Comparison of ENCODE assay signal across 17 cellular contexts in genomic region chr1:24905979-24906720, GRCh38. TPM values are rescaled to one million over a fixed set of nuclear protein-coding genes. Genes with fewer than 3 reads are reported as not detected.
A peak's percentile ranks its signal among the peaks of the same experiment; 100 is the strongest.
DNase-seq lines count a peak whose midpoint lies in the region; ATAC-seq, FAIRE-seq and TF ChIP-seq lines count a peak whose summit lies in the region.
"Had no signal": no experiment of that assay in that cellular context is flagged by ENCODE, and none has a peak within 500 bp of the region (broad histone marks: within the 10 kb centered on the region; RNA-seq: fewer than 3 reads in every experiment).

No MANE protein-coding gene starts in this region.

- H3K36me3 ChIP-seq in osteoblast (ENCODE audit: insufficient read depth, low read length), result no peaks in the 10 kb centered on the region
- peaks cover 9% of the 10 kb centered on the region; the same call in 1 of the 2 replicates for H3K36me3 ChIP-seq in Karpas-422 (ENCODE audit: insufficient read depth, low read length)
- no peaks in the 10 kb centered on the region for H3K36me3 ChIP-seq in thyroid gland

- peaks cover 2 to 9% (median 5%) of the 10 kb centered on the region in 7 donors for H3K9me3 Mint-ChIP-seq in CD14-positive monocyte
- no peaks in the 10 kb centered on the region for H3K9me3 Mint-ChIP-seq in activated naive CD4-positive, alpha-beta T cell treated with anti-CD3 and anti-CD28 coated beads, Interleukin-2, amount 50 U/mL, for 72 hours
- H3K9me3 Mint-ChIP-seq: WTC11 had no signal

- no peak overlapping the region for H3K9ac ChIP-seq in Karpas-422 (ENCODE audit: low read length)
- H3K9ac ChIP-seq: KMS-11, parathyroid adenoma had no signal

- H3K27ac ChIP-seq in osteoblast (ENCODE audit: low read depth, low read length) (no peak overlapping the region), Karpas-422 (ENCODE audit: low read length) (no peak overlapping the region), thyroid gland (no peak overlapping the region)
- H3K27ac ChIP-seq: heart right ventricle, KMS-11, parathyroid adenoma, stomach had no signal

- H3K79me2 ChIP-seq in osteoblast (ENCODE audit: insufficient read depth, low read length) (no peaks in the 10 kb centered on the region), Karpas-422 (ENCODE audit: low read length) (no peaks in the 10 kb centered on the region)
- H3K79me2 ChIP-seq: parathyroid adenoma had no signal

- TF ChIP-seq CTCF in CD14-positive monocyte (IDR thresholded peaks at IDR 0.05) (no peak), GM13976 (IDR thresholded peaks at IDR 0.05; ENCODE audit: borderline replicate concordance, control extremely low read depth, extremely low read depth, insufficient read depth, missing control alignments) (no peak), osteoblast (IDR thresholded peaks at IDR 0.05; ENCODE audit: extremely low read depth, low read depth, low read length) (no peak), thyroid gland (IDR thresholded peaks at IDR 0.05) (no peak)

- H3K4me2 ChIP-seq in osteoblast (ENCODE audit: insufficient read depth, low read length), result no peak overlapping the region
- H3K4me2 ChIP-seq in Karpas-422 (ENCODE audit: low read depth, low read length, poor library complexity, severe bottlenecking), result no peak overlapping the region
- H3K4me2 ChIP-seq: KMS-11 had no signal

- H3K9me3 ChIP-seq in osteoblast (ENCODE audit: low read depth, low read length), result no peaks in the 10 kb centered on the region
- no peaks in the 10 kb centered on the region for H3K9me3 ChIP-seq in Karpas-422 (ENCODE audit: low read length)
- no peaks in the 10 kb centered on the region for H3K9me3 ChIP-seq in thyroid gland
- H3K9me3 ChIP-seq: heart right ventricle, stomach had no signal

- H3K4me3 Mint-ChIP-seq in CD14-positive monocyte, result no peak overlapping the region
- H3K4me3 Mint-ChIP-seq: B cell, brain, WTC11 had no signal

- WGBS in thyroid gland, 2 donors, result 76 to 80% methylated on average over 11 to 16 of the region's 17 CpGs

- peak; percentile 43 for DNase-seq in CD14-positive monocyte (ENCODE audit: low spot score)
- peak; percentile 28 for DNase-seq in GM13976 (ENCODE audit: low spot score)
- DNase-seq in activated naive CD4-positive, alpha-beta T cell treated with anti-CD3 and anti-CD28 coated beads, Interleukin-2, amount 50 U/mL, for 72 hours (ENCODE audit: low spot score in 2 of 2), result peak in 1 of 2 donors; percentile 53
- DNase-seq in osteoblast (ENCODE audit: insufficient read length, low spot score, missing footprints), result peak; percentile 71
- DNase-seq in Karpas-422, result no peak
- DNase-seq in thyroid gland, result no peak
- no peak for DNase-seq in GM12892 (ENCODE audit: insufficient read length)
- DNase-seq: heart right ventricle, NCI-H1105, NCI-H2171 treated with DMSO at 0.1 percent for 48 hours, T-helper 1 cell had no signal

- peaks cover 39 to 58% of the 10 kb centered on the region in 2 donors for H3K36me3 Mint-ChIP-seq in CD14-positive monocyte
- H3K36me3 Mint-ChIP-seq in activated naive CD4-positive, alpha-beta T cell treated with anti-CD3 and anti-CD28 coated beads, Interleukin-2, amount 50 U/mL, for 72 hours, result peaks cover 18 to 23% of the 10 kb centered on the region in 2 donors
- H3K36me3 Mint-ChIP-seq: WTC11 had no signal

- no peak overlapping the region for H2AFZ ChIP-seq in osteoblast (ENCODE audit: low read length)
- H2AFZ ChIP-seq in Karpas-422 (ENCODE audit: low read length), result no peak overlapping the region
- H2AFZ ChIP-seq: parathyroid adenoma had no signal

- in situ Hi-C loops in GM13976 (cut with MboI; ENCODE audit: low sequenced_read_pairs, unreplicated experiment), result no loop called here

- no peak overlapping the region for H3K4me3 ChIP-seq in osteoblast (ENCODE audit: insufficient read depth, low read length)
- H3K4me3 ChIP-seq in Karpas-422 (ENCODE audit: low read length), result no peak overlapping the region
- no peak overlapping the region for H3K4me3 ChIP-seq in thyroid gland (replicated peaks in 1 of 3)
- H3K4me3 ChIP-seq: heart right ventricle, stomach had no signal

- TF ChIP-seq POLR2A in thyroid gland (IDR thresholded peaks at IDR 0.05) (no peak), GM12892 (IDR thresholded peaks at IDR 0.05; ENCODE audit: low read depth, low read length) (no peak)

- H3K4me1 ChIP-seq in osteoblast (ENCODE audit: insufficient read depth, low read length), result no peaks in the 10 kb centered on the region
- H3K4me1 ChIP-seq in Karpas-422 (ENCODE audit: low read length), result no peaks in the 10 kb centered on the region
- no peaks in the 10 kb centered on the region for H3K4me1 ChIP-seq in thyroid gland
- H3K4me1 ChIP-seq: parathyroid adenoma had no signal

- H3K27me3 Mint-ChIP-seq in CD14-positive monocyte (ENCODE audit: low read depth in 3 of 3), result peaks cover 0 to 1% (median 0%) of the 10 kb centered on the region in 3 donors
- H3K27me3 Mint-ChIP-seq: B cell had no signal

- H4K20me1 ChIP-seq in osteoblast (ENCODE audit: insufficient read depth, low read length) (no peaks in the 10 kb centered on the region), Karpas-422 (ENCODE audit: insufficient read depth, low read depth, low read length) (peaks cover 35% of the 10 kb centered on the region; the same call in 1 of the 2 replicates)

- peak in 1 of 2 donors; percentile 2 for ATAC-seq in activated naive CD4-positive, alpha-beta T cell treated with anti-CD3 and anti-CD28 coated beads, Interleukin-2, amount 50 U/mL, for 72 hours
- ATAC-seq: heart right ventricle, WTC11 had no signal

- FAIRE-seq in GM12892 (lab: Jason Lieb, UNC), result no peak

- intact Hi-C loops in CD14-positive monocyte (cut with micrococcal nuclease) (no loop called here), thyroid gland (cut with DNase I) (no loop called here)

- peaks cover 12% of the 10 kb centered on the region for H3K4me1 Mint-ChIP-seq in CD14-positive monocyte
- H3K4me1 Mint-ChIP-seq: brain had no signal

- H3K27me3 ChIP-seq in osteoblast (ENCODE audit: insufficient read depth, low read length) (no peaks in the 10 kb centered on the region), Karpas-422 (ENCODE audit: low read length) (no peaks in the 10 kb centered on the region), thyroid gland (no peaks in the 10 kb centered on the region)

- H3K9me2 ChIP-seq in Karpas-422 (replicated peaks; ENCODE audit: insufficient read depth, low read length), result no peaks in the 10 kb centered on the region

- no peak overlapping the region for H3K27ac Mint-ChIP-seq in CD14-positive monocyte
- peak overlapping the region; percentile 55 to 93 for H3K27ac Mint-ChIP-seq in activated naive CD4-positive, alpha-beta T cell treated with anti-CD3 and anti-CD28 coated beads, Interleukin-2, amount 50 U/mL, for 72 hours
- H3K27ac Mint-ChIP-seq: B cell, brain, WTC11 had no signal

RNA-seq across cellular contexts. Expression of gene RUNX3, which starts 23.9 kb away (rescaled TPM):
- polyA plus RNA-seq in CD14-positive monocyte, result 1 to 10 TPM; 4.4 to 6.7 TPM
- 100 to 1,000 TPM; 119 to 136 TPM for total RNA-seq in activated naive CD4-positive, alpha-beta T cell treated with anti-CD3 and anti-CD28 coated beads, Interleukin-2, amount 50 U/mL, for 72 hours
- total RNA-seq in osteoblast, result 1.8 and 3.6 TPM in 2 replicates
- 35.2 and 36.6 TPM in 2 replicates for total RNA-seq in Karpas-422 (2014; rRNA removed; shearing (Covaris generic); ENCODE audit: low replicate concordance)
- 1 to 10 TPM in 2 of 4 donors, under 1 TPM in 2; 0.27 to 2.8 (median 0.77) TPM for total RNA-seq in thyroid gland
- 38.6 TPM for polyA plus RNA-seq in GM12892 (2012; ENCODE audit: missing spikeins)

Comparison
In these comparisons a context has a peak if more than half of its experiments do, and no peak if none do; other contexts are left out.
1. DNase-seq: peak in CD14-positive monocyte (single experiment), GM13976 (single experiment) and osteoblast (single experiment); none in Karpas-422 (single experiment), thyroid gland (0 of 2) and GM12892 (single experiment).
2. H3K27ac Mint-ChIP-seq: peak in activated naive CD4-positive, alpha-beta T cell treated with anti-CD3 and anti-CD28 coated beads, Interleukin-2, amount 50 U/mL, for 72 hours (2 of 2); none in CD14-positive monocyte (0 of 7).